In genomic region chr11:66665369-66665768, GRCh38 we compare ENCODE assay signal across 16 cellular contexts.
"Had no signal": no experiment of that assay in that cellular context is flagged by ENCODE, and none has a peak within 500 bp of the region (broad histone marks: within the 10 kb centered on the region; RNA-seq: fewer than 3 reads in every experiment).

No MANE protein-coding gene starts in this region.

- H3K9me3 ChIP-seq: breast epithelium, esophagus squamous epithelium, right atrium auricular region, tibial artery had no signal

- H3K27me3 ChIP-seq: breast epithelium, dorsolateral prefrontal cortex, esophagus squamous epithelium, right atrium auricular region, tibial artery had no signal

- H3K27ac ChIP-seq: breast epithelium, esophagus squamous epithelium, right atrium auricular region, tibial artery, WERI-Rb-1 had no signal

- H3K27me3 Mint-ChIP-seq: activated naive CD8-positive, alpha-beta T cell treated with anti-CD3 and anti-CD28 coated beads, Interleukin-2, amount 10 ng/mL, durations not matched to agents 7 days and 5 days; T-cell had no signal

- ATAC-seq: left cardiac atrium, T-cell had no signal

- H3K4me3 ChIP-seq: breast epithelium, dorsolateral prefrontal cortex, esophagus squamous epithelium, right atrium auricular region, smooth muscle cell, tibial artery had no signal

- H3K4me3 Mint-ChIP-seq: activated naive CD8-positive, alpha-beta T cell treated with anti-CD3 and anti-CD28 coated beads, Interleukin-2, amount 10 ng/mL, durations not matched to agents 7 days and 5 days; immature natural killer cell; T-cell had no signal

- H3K27ac Mint-ChIP-seq: activated naive CD8-positive, alpha-beta T cell treated with anti-CD3 and anti-CD28 coated beads, Interleukin-2, amount 10 ng/mL, durations not matched to agents 7 days and 5 days had no signal

- H3K4me2 ChIP-seq: smooth muscle cell had no signal

- DNase-seq: activated CD4-positive, alpha-beta T cell treated with anti-CD3 and anti-CD28 coated beads for 4 hours; activated effector memory CD4-positive, alpha-beta T cell treated with anti-CD3 and anti-CD28 coated beads, Interleukin-2, amount 50 U/mL, for 16 hours; activated naive CD8-positive, alpha-beta T cell treated with anti-CD3 and anti-CD28 coated beads, Interleukin-2, amount 10 ng/mL, durations not matched to agents 7 days and 5 days; activated T-cell treated with anti-CD3 and anti-CD28 coated beads for 4 hours; aorta; dorsolateral prefrontal cortex; esophagus squamous epithelium; foreskin fibroblast; immature natural killer cell; left cardiac atrium; tibial artery; WERI-Rb-1 had no signal

- H3K9me3 Mint-ChIP-seq: activated naive CD8-positive, alpha-beta T cell treated with anti-CD3 and anti-CD28 coated beads, Interleukin-2, amount 10 ng/mL, durations not matched to agents 7 days and 5 days; immature natural killer cell; T-cell had no signal

- H3K4me1 ChIP-seq: breast epithelium had no signal

- H3K36me3 ChIP-seq: breast epithelium had no signal
